Comparison of ENCODE assay signal across 8 cellular contexts in the genomic region with DNA sequence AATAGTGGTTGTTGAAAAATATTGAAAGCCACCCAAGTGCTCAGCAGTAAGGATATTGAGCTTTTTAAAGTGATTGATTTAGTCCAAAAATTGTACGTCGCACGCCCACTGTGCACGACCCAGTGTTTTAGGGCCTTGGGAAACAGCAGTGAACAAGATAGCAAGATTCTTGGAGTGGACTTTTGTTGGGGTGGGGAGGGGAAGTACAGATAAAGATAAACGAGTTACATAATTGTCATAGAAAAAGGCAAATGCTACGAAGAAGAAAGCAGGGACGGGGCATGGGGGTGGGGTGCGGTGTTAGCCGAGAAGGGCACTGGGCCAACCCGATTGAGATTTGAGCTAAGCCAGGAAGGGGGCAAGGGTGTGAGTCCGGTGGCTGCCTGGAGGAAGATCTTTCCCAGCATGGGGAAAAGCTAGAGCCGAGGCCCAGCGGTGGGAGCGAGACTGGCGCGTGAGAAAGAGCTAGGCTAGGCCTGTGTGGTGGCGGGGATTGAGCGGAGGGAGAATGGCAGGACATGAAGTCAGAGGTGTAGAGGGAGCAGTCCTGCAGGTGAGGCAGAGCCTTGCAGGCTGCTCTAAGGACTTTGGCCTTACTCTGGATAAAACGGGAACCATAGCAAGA. TPM values are rescaled to one million over a fixed set of nuclear protein-coding genes. Genes with fewer than 3 reads are reported as not detected.
DNase-seq lines count a peak whose midpoint lies in the region; ATAC-seq and TF ChIP-seq lines count a peak whose summit lies in the region.

No MANE protein-coding gene starts in this region.

- RAD21 ChIA-PET in HCT116 (lab: Charles Lee; ENCODE audit: low non-redundant PET in 1 of 2, low total read pairs in 2 of 2, uncharacterized antibody in 2 of 2, unreplicated experiment in 2 of 2) = interaction anchor here (0.7 to 2.8 kb wide), 4 partner anchors 89 to 129 kb away, joined by 3 to 7 read pairs (median 4); no protein-coding TSS in a partner anchor

- H3K27me3 ChIP-seq in HCT116 (ENCODE audit: insufficient read depth, low read length) (no peaks in the 10 kb centered on the region), Peyer's patch (no peaks in the 10 kb centered on the region), ascending aorta (no peaks in the 10 kb centered on the region), iPS-15b (ENCODE audit: control insufficient read depth, insufficient read depth, low read length) (no peaks in the 10 kb centered on the region), skeletal muscle satellite cell (ENCODE audit: control insufficient read depth, insufficient read depth, low read length) (peaks cover 10% of the 10 kb centered on the region)

- no peak for TF ChIP-seq POLR2A in HCT116 (IDR thresholded peaks at IDR 0.05; ENCODE audit: borderline replicate concordance, extremely low read depth, insufficient read depth, insufficient read length)
- peak in 1 of 2 donors; percentile 5 for TF ChIP-seq POLR2A in Peyer's patch (IDR thresholded peaks at IDR 0.05)

- peak; percentile 62 for ATAC-seq in HCT116

- intact Hi-C loops in HCT116 (cut with micrococcal nuclease) (loop anchor here (1.0 to 10.0 kb wide), 4 partner anchors 106 to 342 kb away; no protein-coding TSS in a partner anchor), ascending aorta (cut with DNase I) (loop anchor here (1.0 to 10.0 kb wide), 8 partner anchors 26 to 709 kb away; a partner anchor contains a TSS)

- H3K27ac ChIP-seq in HCT116 (ENCODE audit: low read depth, low read length) = peak overlapping the region; percentile 89
- peak overlapping the region; percentile 84 to 98 (median 96) for H3K27ac ChIP-seq in Peyer's patch
- peak overlapping the region; percentile 96 to 97 for H3K27ac ChIP-seq in ascending aorta

- H2AFZ ChIP-seq in HCT116 (ENCODE audit: low read depth, low read length, poor library complexity, severe bottlenecking) = no peak overlapping the region

- TF ChIP-seq CTCF in HCT116 (IDR thresholded peaks at IDR 0.05 in 2 of 3, conservative IDR thresholded peaks at IDR 0.05 in 1 of 3; ENCODE audit: borderline replicate concordance in 1 of 3, insufficient read depth in 1 of 3, low read depth in 2 of 3, low read length in 2 of 3) (peak in 1 of 3 experiments; percentile 27; a peak in 2 of 6 replicates), Peyer's patch (IDR thresholded peaks at IDR 0.05) (peak in 3 of 6 experiments; percentile 54 to 59 (median 55)), ascending aorta (IDR thresholded peaks at IDR 0.05) (peak in 1 of 3 experiments; percentile 30)

- CTCF ChIA-PET in HCT116 (lab: Charles Lee) = interaction anchor here (0.6 to 3.9 kb wide), 39 partner anchors 10 to 345 kb away, joined by 3 to 69 read pairs (median 4); a partner anchor contains a TSS

- H3K4me2 ChIP-seq in HCT116 (ENCODE audit: low read length) (peak overlapping the region; percentile 88), skeletal muscle satellite cell (ENCODE audit: low read length) (peak overlapping the region; percentile 98)

- peaks cover 55% of the 10 kb centered on the region for H3K79me2 ChIP-seq in HCT116 (ENCODE audit: insufficient read depth, low read length)

- BruUV-seq in HCT116 (replicated peaks; lab: Mats Ljungman, UMichigan) = TSS peak; percentile 59

- H3K36me3 ChIP-seq in HCT116 (ENCODE audit: control insufficient read depth in 1 of 2, insufficient read depth in 2 of 2, low read length in 2 of 2) (peaks cover 9 to 13% of the 10 kb centered on the region in 2 experiments), Peyer's patch (peaks cover 0 to 25% (median 0%) of the 10 kb centered on the region in 3 donors), ascending aorta (peaks cover 13 to 17% of the 10 kb centered on the region in 2 donors), iPS-15b (ENCODE audit: control insufficient read depth, insufficient read depth, low read length) (peaks cover 10% of the 10 kb centered on the region), skeletal muscle satellite cell (ENCODE audit: insufficient read depth, low read length) (peaks cover 30% of the 10 kb centered on the region)

- DNase-seq in ELF-1 (ENCODE audit: low read depth, low spot score) (peak; percentile 67), HCT116 (ENCODE audit: low read depth, low spot score) (no peak), Peyer's patch (peak; percentile 18 to 67 (median 55)), ascending aorta (ENCODE audit: low spot score in 2 of 2) (no peak), NCI-H2081 treated with DMSO at 0.1 percent for 48 hours (lab: John Stamatoyannopoulos, UW) (no peak), HuH-7 (ENCODE audit: low spot score) (no peak)

- peaks cover 10% of the 10 kb centered on the region; the same call in 1 of the 2 replicates for H4K20me1 ChIP-seq in HCT116 (ENCODE audit: insufficient read depth)

- H3K9ac ChIP-seq in HCT116 (ENCODE audit: low read length) (peak overlapping the region; percentile 86), iPS-15b (ENCODE audit: low read depth, low read length) (peak overlapping the region; percentile 100), skeletal muscle satellite cell (ENCODE audit: low read depth, low read length) (peak overlapping the region; percentile 98)

- TF ChIP-seq RAD21 in HCT116 (IDR thresholded peaks at IDR 0.05; ENCODE audit: low read depth) = no peak

- H3K9me3 ChIP-seq in HCT116 (ENCODE audit: control insufficient read depth in 1 of 2, insufficient read depth in 1 of 2, low read depth in 1 of 2, low read length in 2 of 2) (no peaks in the 10 kb centered on the region), Peyer's patch (no peaks in the 10 kb centered on the region), ascending aorta (no peaks in the 10 kb centered on the region), iPS-15b (ENCODE audit: control insufficient read depth, insufficient read depth, low read length) (no peaks in the 10 kb centered on the region), skeletal muscle satellite cell (replicated peaks; ENCODE audit: low read length) (no peaks in the 10 kb centered on the region)

- H3K4me1 ChIP-seq in HCT116 (ENCODE audit: control insufficient read depth in 1 of 2, insufficient read depth in 2 of 2, low read length in 2 of 2) (peaks cover 0 to 17% of the 10 kb centered on the region in 2 experiments; a peak in 3 of 4 replicates), Peyer's patch (peaks cover 0 to 26% (median 4%) of the 10 kb centered on the region in 4 donors), ascending aorta (peaks cover 7 to 21% of the 10 kb centered on the region in 2 donors), iPS-15b (ENCODE audit: control insufficient read depth, insufficient read depth, low read length) (peaks cover 4% of the 10 kb centered on the region), skeletal muscle satellite cell (ENCODE audit: control insufficient read depth, insufficient read depth, low read length) (peaks cover 15% of the 10 kb centered on the region)

- no peaks in the 10 kb centered on the region for H3K9me2 ChIP-seq in HCT116 (ENCODE audit: insufficient read depth)

- POLR2A ChIA-PET in HCT116 (lab: Charles Lee) = interaction anchor here (0.6 to 2.4 kb wide), 7 partner anchors 11 to 220 kb away, joined by 3 to 18 read pairs (median 4); no protein-coding TSS in a partner anchor

- H3K4me3 ChIP-seq in HCT116 (replicated peaks in 1 of 2; ENCODE audit: low read depth in 1 of 2, low read length in 2 of 2) (peak overlapping the region; percentile 75 to 99), Peyer's patch (peak overlapping the region; percentile 61 to 99 (median 72)), ascending aorta (peak overlapping the region; percentile 77 to 86), iPS-15b (ENCODE audit: low read depth, low read length) (peak overlapping the region; percentile 97), skeletal muscle satellite cell (ENCODE audit: low read length) (peak overlapping the region; percentile 95)

TF ChIP-seq in HCT116, 20 proteins besides CTCF, POLR2A, EP300 and RAD21:
- TF ChIP-seq ZFX (IDR thresholded peaks at IDR 0.05) (peak; percentile 46; the same call in 1 of the 2 replicates), SRF (IDR thresholded peaks at IDR 0.05; ENCODE audit: low read depth) (no peak), TCF7L2 (IDR thresholded peaks at IDR 0.05; ENCODE audit: borderline replicate concordance, extremely low read depth, insufficient read depth, insufficient read length) (no peak)

RNA-seq across cellular contexts. Expression of a gene that starts 0.5 kb away (rescaled TPM):
- 13.5 TPM for total RNA-seq in HCT116 (2021; ENCODE audit: unreplicated experiment)
- 4.9 and 6.0 TPM in 2 replicates for polyA plus RNA-seq in HCT116 (2012)
- total RNA-seq in Peyer's patch = 10 to 100 TPM in 1 of 4 donors, 1 to 10 TPM in 2, not detected in 1; 4.8 to 12.8 (median 6.5) TPM
- 0.53 TPM for total RNA-seq in ascending aorta
- 5.6 and 8.1 TPM in 2 replicates for total RNA-seq in skeletal muscle satellite cell (2012; rRNA removed)

RNA-seq across cellular contexts. Expression of a gene that starts 0.7 kb away (rescaled TPM):
- total RNA-seq in HCT116 (2021; ENCODE audit: unreplicated experiment) (22.4 TPM), Peyer's patch (10 to 100 TPM in 3 of 4 donors, 1 to 10 TPM in 1; 9.9 to 23.1 (median 13.4) TPM), ascending aorta (32.5 TPM)
- 9.2 and 11.1 TPM in 2 replicates for polyA plus RNA-seq in HCT116 (2012)
- total RNA-seq in skeletal muscle satellite cell (2012; rRNA removed) = 10.3 and 14.2 TPM in 2 replicates

RNA-seq across cellular contexts. Expression of a gene that starts 25.9 kb away (rescaled TPM):
- total RNA-seq in HCT116 (2021; ENCODE audit: unreplicated experiment) = 10.2 TPM
- polyA plus RNA-seq in HCT116 (2012) = 6.3 and 8.5 TPM in 2 replicates
- 10 to 100 TPM; 15.3 to 73.4 (median 28.4) TPM for total RNA-seq in Peyer's patch
- 14.8 TPM for total RNA-seq in ascending aorta
- total RNA-seq in skeletal muscle satellite cell (2012; rRNA removed) = 22.1 and 25.3 TPM in 2 replicates

Comparison
In these comparisons a context has a peak if more than half of its experiments do, and no peak if none do; other contexts are left out.
1. DNase-seq: peak in ELF-1 (single experiment) and Peyer's patch (3 of 3); none in HCT116 (single experiment), ascending aorta (0 of 2), NCI-H2081 treated with DMSO at 0.1 percent for 48 hours (single experiment) and HuH-7 (single experiment).
2. Peak in every context shown above with its lines, with median percentiles within 50 percentile points of each other: H3K27ac ChIP-seq, H3K4me3 ChIP-seq and H3K9ac ChIP-seq.